17 cellular contexts compared by ENCODE assay signal in genomic region chr6:125057392-125058246, GRCh38.
DNase-seq lines count a peak whose midpoint lies in the region; ATAC-seq and TF ChIP-seq lines count a peak whose summit lies in the region.
"Had no signal": no experiment of that assay in that cellular context is flagged by ENCODE, and none has a peak within 500 bp of the region (broad histone marks: within the 10 kb centered on the region; RNA-seq: fewer than 3 reads in every experiment).

No MANE protein-coding gene starts in this region.

- no peak for DNase-seq in GM23338 (ENCODE audit: low spot score)
- peak; percentile 95 for DNase-seq in NCI-H82 treated with DMSO at 0.1 percent for 48 hours (lab: John Stamatoyannopoulos, UW; ENCODE audit: unreplicated experiment)
- no peak for DNase-seq in sigmoid colon
- DNase-seq in NCI-H2196 treated with DMSO at 0.1 percent for 48 hours (lab: John Stamatoyannopoulos, UW; ENCODE audit: unreplicated experiment), result no peak
- DNase-seq in retina, result no peak
- DNase-seq in activated CD8-positive, alpha-beta memory T cell treated with anti-CD3 and anti-CD28 coated beads for 24 hours, result no peak
- DNase-seq: ACHN; CD4-positive, CD25-positive, alpha-beta regulatory T cell; DMS79 treated with DMSO at 0.1 percent for 48 hours; GOT3; NCI-H1105 treated with DMSO at 0.1 percent for 48 hours; NCI-H1694 treated with DMSO at 0.1 percent for 48 hours; NCI-H2107; NCI-H748 treated with DMSO at 0.1 percent for 48 hours; PC-3 had no signal

- H2AFZ ChIP-seq in GM23338, result no peak overlapping the region

- no peaks in the 10 kb centered on the region for H3K27me3 Mint-ChIP-seq in GM23338 (ENCODE audit: insufficient read depth, low read depth, poor library complexity)
- H3K27me3 Mint-ChIP-seq: CD4-positive, CD25-positive, alpha-beta regulatory T cell had no signal

- H3K9me3 Mint-ChIP-seq in GM23338, result no peaks in the 10 kb centered on the region

- H3K9ac ChIP-seq in liver (ENCODE audit: low read depth in 1 of 2, low read length in 2 of 2), result peak overlapping the region in 1 of 2 donors; percentile 18

- no peaks in the 10 kb centered on the region for H3F3A ChIP-seq in GM23338 (replicated peaks; ENCODE audit: low read depth)

- peak overlapping the region; percentile 34; the same call in 1 of the 2 replicates for H3K27ac Mint-ChIP-seq in GM23338
- H3K27ac Mint-ChIP-seq: CD4-positive, CD25-positive, alpha-beta regulatory T cell had no signal

- TF ChIP-seq POLR2A in sigmoid colon (IDR thresholded peaks at IDR 0.05), result no peak

- H3K4me3 ChIP-seq in GM23338 (no peak overlapping the region), liver (ENCODE audit: low read depth in 1 of 3, low read length in 3 of 3) (no peak overlapping the region), sigmoid colon (no peak overlapping the region)

- H3K4me3 Mint-ChIP-seq in GM23338, result no peak overlapping the region
- H3K4me3 Mint-ChIP-seq: CD4-positive, CD25-positive, alpha-beta regulatory T cell had no signal

- H3K27me3 ChIP-seq in GM23338 (ENCODE audit: insufficient read depth), result no peaks in the 10 kb centered on the region
- H3K27me3 ChIP-seq in liver (ENCODE audit: control insufficient read depth in 4 of 4, insufficient read depth in 4 of 4, low read length in 3 of 4), result no peaks in the 10 kb centered on the region
- no peaks in the 10 kb centered on the region for H3K27me3 ChIP-seq in sigmoid colon

- no peak overlapping the region for H3K27ac ChIP-seq in GM23338 (ENCODE audit: low read depth)
- H3K27ac ChIP-seq in liver (ENCODE audit: low read depth in 1 of 2, low read length in 2 of 2), result no peak overlapping the region
- H3K27ac ChIP-seq in sigmoid colon, result peak overlapping the region in 3 of 4 donors; percentile 47 to 64 (median 51)
- H3K27ac ChIP-seq: RWPE1 had no signal

- no peaks in the 10 kb centered on the region for H3K4me1 Mint-ChIP-seq in GM23338
- H3K4me1 Mint-ChIP-seq: CD4-positive, CD25-positive, alpha-beta regulatory T cell had no signal

- peak; percentile 17 to 52 for TF ChIP-seq RAD21 in liver (IDR thresholded peaks at IDR 0.05)

- H3K36me3 Mint-ChIP-seq in GM23338 (ENCODE audit: low read depth), result no peaks in the 10 kb centered on the region
- H3K36me3 Mint-ChIP-seq: CD4-positive, CD25-positive, alpha-beta regulatory T cell had no signal

- WGBS in liver, result 52% methylated on average over 5 of the region's 5 CpGs
- 60 to 81% methylated on average over 5 of the region's 5 CpGs for WGBS in sigmoid colon, 2 donors

- H3K79me2 ChIP-seq in GM23338 (replicated peaks; ENCODE audit: insufficient read depth), result no peaks in the 10 kb centered on the region

- H3K4me2 ChIP-seq in GM23338, result no peak overlapping the region

- H4K20me1 ChIP-seq in GM23338 (replicated peaks; ENCODE audit: insufficient read depth), result no peaks in the 10 kb centered on the region

- intact Hi-C loops in sigmoid colon (cut with DNase I), result no loop called here

- H3K9me2 ChIP-seq in GM23338 (ENCODE audit: insufficient read depth), result no peaks in the 10 kb centered on the region

- H3K9me3 ChIP-seq in liver (ENCODE audit: control insufficient read depth in 4 of 4, low read length in 3 of 4) (no peaks in the 10 kb centered on the region), sigmoid colon (no peaks in the 10 kb centered on the region)

- ATAC-seq in GM23338, result no peak
- ATAC-seq: PC-3 had no signal

- TF ChIP-seq CTCF in GM23338 (conservative IDR thresholded peaks at IDR 0.05; ENCODE audit: low read depth in 2 of 2) (no peak), liver (IDR thresholded peaks at IDR 0.05; ENCODE audit: low read depth, low read length, missing input control) (no peak), sigmoid colon (IDR thresholded peaks at IDR 0.05) (no peak)

- TF ChIP-seq EP300 in sigmoid colon (IDR thresholded peaks at IDR 0.05), result no peak

- no peaks in the 10 kb centered on the region for H3K4me1 ChIP-seq in GM23338 (ENCODE audit: insufficient read depth)
- H3K4me1 ChIP-seq in liver (ENCODE audit: control insufficient read depth in 4 of 4, insufficient read depth in 4 of 4, low read length in 3 of 4), result peaks cover 0 to 16% (median 9%) of the 10 kb centered on the region in 4 donors
- H3K4me1 ChIP-seq in sigmoid colon, result peaks cover 0 to 31% (median 21%) of the 10 kb centered on the region in 4 donors

- H3K36me3 ChIP-seq in GM23338 (ENCODE audit: insufficient read depth) (no peaks in the 10 kb centered on the region), liver (ENCODE audit: control insufficient read depth in 4 of 4, insufficient read depth in 3 of 4, low read depth in 1 of 4, low read length in 3 of 4) (no peaks in the 10 kb centered on the region), sigmoid colon (no peaks in the 10 kb centered on the region)

TF ChIP-seq in GM23338, 12 proteins besides CTCF, POLR2A, EP300 and RAD21 (continues in another document):
- TF ChIP-seq POLR2AphosphoS5 (IDR thresholded peaks at IDR 0.05; ENCODE audit: low read depth) (no peak), EZH2phosphoT487 (IDR thresholded peaks at IDR 0.05; ENCODE audit: unreplicated experiment) (no peak), ZNF331 (CRISPR knock-in tag; IDR thresholded peaks at IDR 0.05; ENCODE audit: low read depth) (no peak), EZH2 (IDR thresholded peaks at IDR 0.05; ENCODE audit: low read depth, unreplicated experiment) (no peak), CREB1 (CRISPR knock-in tag; IDR thresholded peaks at IDR 0.05; ENCODE audit: low read depth) (no peak), ETS1 (IDR thresholded peaks at IDR 0.05) (no peak)

TF ChIP-seq in liver, 16 proteins besides CTCF, POLR2A, EP300 and RAD21:
- TF ChIP-seq MAX (IDR thresholded peaks at IDR 0.05), result peak; percentile 46
- TF ChIP-seq HNF4A (conservative IDR thresholded peaks at IDR 0.05), result peak; percentile 90 to 93
- peak; percentile 80 for TF ChIP-seq HNF4G (IDR thresholded peaks at IDR 0.05)
- peak in 1 of 2 donors; percentile 35 for TF ChIP-seq EGR1 (IDR thresholded peaks at IDR 0.05; ENCODE audit: low read depth in 2 of 2)
- TF ChIP-seq RXRA (IDR thresholded peaks at IDR 0.05), result peak; percentile 36 to 53
- TF ChIP-seq JUND (IDR thresholded peaks at IDR 0.05), result peak; percentile 23 to 31
- TF ChIP-seq FOXA1 (IDR thresholded peaks at IDR 0.05), result no peak
- TF ChIP-seq YY1 (IDR thresholded peaks at IDR 0.05), result peak; percentile 41
- TF ChIP-seq ATF3 (IDR thresholded peaks at IDR 0.05), result peak; percentile 91
- no peak for TF ChIP-seq NR2F2 (IDR thresholded peaks at IDR 0.05)
- no peak for TF ChIP-seq GABPA (IDR thresholded peaks at IDR 0.05 in 1 of 2, conservative IDR thresholded peaks at IDR 0.05 in 1 of 2)

Comparison
In these comparisons a context has a peak if more than half of its experiments do, and no peak if none do; other contexts are left out.
1. H3K27ac ChIP-seq: peak in sigmoid colon (3 of 4); none in GM23338 (single experiment) and liver (0 of 2).